In genomic region chr1:222754386-222755139, GRCh38 we compare ENCODE assay signal across 11 cellular contexts. TPM values are rescaled to one million over a fixed set of nuclear protein-coding genes. Genes with fewer than 3 reads are reported as not detected.
DNase-seq lines count a peak whose midpoint lies in the region; ATAC-seq, FAIRE-seq and TF ChIP-seq lines count a peak whose summit lies in the region.
"Had no signal": no experiment of that assay in that cellular context is flagged by ENCODE, and none has a peak within 500 bp of the region (broad histone marks: within the 10 kb centered on the region; RNA-seq: fewer than 3 reads in every experiment).

No MANE protein-coding gene starts in this region.

- H3K4me1 ChIP-seq in SJCRH30: peaks cover 9% of the 10 kb centered on the region
- H3K4me1 ChIP-seq in pancreas: no peaks in the 10 kb centered on the region

- no peak for TF ChIP-seq CTCF in foreskin fibroblast (IDR thresholded peaks at IDR 0.05; ENCODE audit: low read depth, low read length)
- no peak for TF ChIP-seq CTCF in pancreas (IDR thresholded peaks at IDR 0.05)

- no peak for FAIRE-seq in pancreas (lab: Jason Lieb, UNC)

- ATAC-seq in pancreas (peak in 3 of 4 donors; percentile 59 to 82 (median 77)), HG03342 (IDR thresholded peaks at IDR 0.05; ENCODE audit: unreplicated experiment) (no peak)

- H3K27me3 ChIP-seq in SJCRH30 (no peaks in the 10 kb centered on the region), pancreas (no peaks in the 10 kb centered on the region), H7 (ENCODE audit: control insufficient read depth, insufficient read depth, low read length) (no peaks in the 10 kb centered on the region; the same call in 1 of the 2 replicates)

- H3K4me1 Mint-ChIP-seq in activated naive CD8-positive, alpha-beta T cell treated with anti-CD3 and anti-CD28 coated beads for 36 hours: no peaks in the 10 kb centered on the region
- H3K4me1 Mint-ChIP-seq: activated naive CD8-positive, alpha-beta T cell treated with anti-CD3 and anti-CD28 coated beads, Interleukin-2, amount 10 ng/mL, durations not matched to agents 7 days and 5 days had no signal

- DNase-seq in Ammon's horn (ENCODE audit: low spot score) (peak; percentile 85), SJCRH30 (peak; percentile 57 to 62), foreskin fibroblast (peak; percentile 93 to 98), pancreas (peak in 1 of 6 donors; percentile 37), NCI-H1048 (lab: John Stamatoyannopoulos, UW) (no peak), H7 (no peak)
- DNase-seq in activated naive CD8-positive, alpha-beta T cell treated with anti-CD3 and anti-CD28 coated beads for 36 hours: no peak
- DNase-seq: activated naive CD8-positive, alpha-beta T cell treated with anti-CD3 and anti-CD28 coated beads, Interleukin-2, amount 10 ng/mL, durations not matched to agents 7 days and 5 days; DND-41 had no signal

- H3K9me3 ChIP-seq in SJCRH30 (replicated peaks) (no peaks in the 10 kb centered on the region), pancreas (no peaks in the 10 kb centered on the region)

- H3K36me3 Mint-ChIP-seq in activated naive CD8-positive, alpha-beta T cell treated with anti-CD3 and anti-CD28 coated beads for 36 hours: no peaks in the 10 kb centered on the region
- H3K36me3 Mint-ChIP-seq: activated naive CD8-positive, alpha-beta T cell treated with anti-CD3 and anti-CD28 coated beads, Interleukin-2, amount 10 ng/mL, durations not matched to agents 7 days and 5 days had no signal

- H3K27ac ChIP-seq in SJCRH30 (no peak overlapping the region), pancreas (no peak overlapping the region)

- no peak overlapping the region for H3K4me3 Mint-ChIP-seq in activated naive CD8-positive, alpha-beta T cell treated with anti-CD3 and anti-CD28 coated beads for 36 hours
- H3K4me3 Mint-ChIP-seq: activated naive CD8-positive, alpha-beta T cell treated with anti-CD3 and anti-CD28 coated beads, Interleukin-2, amount 10 ng/mL, durations not matched to agents 7 days and 5 days; memory B cell had no signal

- intact Hi-C loops in pancreas (cut with DNase I): no loop called here

- no peaks in the 10 kb centered on the region for H3K36me3 ChIP-seq in SJCRH30
- no peaks in the 10 kb centered on the region for H3K36me3 ChIP-seq in pancreas
- no peaks in the 10 kb centered on the region for H3K36me3 ChIP-seq in H7 (replicated peaks; ENCODE audit: control insufficient read depth, insufficient read depth, low read length)

- no peak overlapping the region for H3K27ac Mint-ChIP-seq in activated naive CD8-positive, alpha-beta T cell treated with anti-CD3 and anti-CD28 coated beads for 36 hours
- H3K27ac Mint-ChIP-seq: activated naive CD8-positive, alpha-beta T cell treated with anti-CD3 and anti-CD28 coated beads, Interleukin-2, amount 10 ng/mL, durations not matched to agents 7 days and 5 days; memory B cell had no signal

- 84 to 90% methylated on average over 9 of the region's 9 CpGs for WGBS in pancreas, 2 donors

- H3K27me3 Mint-ChIP-seq in activated naive CD8-positive, alpha-beta T cell treated with anti-CD3 and anti-CD28 coated beads for 36 hours: peaks cover 3% of the 10 kb centered on the region
- H3K27me3 Mint-ChIP-seq: memory B cell had no signal

- H3K9me3 Mint-ChIP-seq in activated naive CD8-positive, alpha-beta T cell treated with anti-CD3 and anti-CD28 coated beads for 36 hours: no peaks in the 10 kb centered on the region
- H3K9me3 Mint-ChIP-seq: memory B cell had no signal

- H3K4me3 ChIP-seq in SJCRH30: peak overlapping the region; percentile 26
- H3K4me3 ChIP-seq in foreskin fibroblast (ENCODE audit: low read depth in 1 of 2, low read length in 2 of 2): peak overlapping the region in 1 of 2 donors; percentile 6
- no peak overlapping the region for H3K4me3 ChIP-seq in pancreas
- H3K4me3 ChIP-seq in H7 (ENCODE audit: insufficient read depth, low read depth, low read length): no peak overlapping the region

RNA-seq across cellular contexts. Expression of gene FAM177B, which starts 17.6 kb away (rescaled TPM):
- not detected in 2 replicates for total RNA-seq in SJCRH30 (2014; rRNA removed; shearing (Covaris generic))
- total RNA-seq in pancreas: under 1 TPM in 5 of 6 donors, not detected in 1; 0.20 to 0.66 (median 0.32) TPM
- under 1 TPM; 0.16 to 0.42 TPM for polyA plus RNA-seq in pancreas
- total RNA-seq in H7 (2014; rRNA removed; shearing (Covaris generic)): not detected in 2 replicates
- total RNA-seq in activated naive CD8-positive, alpha-beta T cell treated with anti-CD3 and anti-CD28 coated beads for 36 hours: not detected
- total RNA-seq: activated naive CD8-positive, alpha-beta T cell treated with anti-CD3 and anti-CD28 coated beads, Interleukin-2, amount 10 ng/mL, durations not matched to agents 7 days and 5 days had no signal

RNA-seq across cellular contexts. Expression of gene BROX, which starts 42.2 kb away (rescaled TPM):
- 57.2 and 68.2 TPM in 2 replicates for total RNA-seq in SJCRH30 (2014; rRNA removed; shearing (Covaris generic))
- total RNA-seq in pancreas: 10 to 100 TPM; 13.6 to 30.5 (median 16.2) TPM
- polyA plus RNA-seq in pancreas: 10 to 100 TPM in 1 of 2 donors, 1 to 10 TPM in 1; 9.8 to 10.8 TPM
- 44.5 and 59.6 TPM in 2 replicates for total RNA-seq in H7 (2014; rRNA removed; shearing (Covaris generic))
- 10 to 100 TPM; 36.7 to 37.6 TPM for total RNA-seq in activated naive CD8-positive, alpha-beta T cell treated with anti-CD3 and anti-CD28 coated beads for 36 hours

RNA-seq across cellular contexts. Expression of gene AIDA, which starts 42.3 kb away (rescaled TPM):
- 88.8 and 93.7 TPM in 2 replicates for total RNA-seq in SJCRH30 (2014; rRNA removed; shearing (Covaris generic))
- total RNA-seq in pancreas: 10 to 100 TPM; 20.1 to 41.9 (median 28.7) TPM
- 10 to 100 TPM; 22.4 to 22.5 TPM for polyA plus RNA-seq in pancreas
- total RNA-seq in H7 (2014; rRNA removed; shearing (Covaris generic)): 48.3 and 58.1 TPM in 2 replicates
- 10 to 100 TPM; 69.6 to 73.6 TPM for total RNA-seq in activated naive CD8-positive, alpha-beta T cell treated with anti-CD3 and anti-CD28 coated beads for 36 hours

Comparison
In these comparisons a context has a peak if more than half of its experiments do, and no peak if none do; other contexts are left out.
1. DNase-seq: peak in Ammon's horn (single experiment), SJCRH30 (2 of 2) and foreskin fibroblast (2 of 2); none in NCI-H1048 (single experiment), H7 (single experiment) and activated naive CD8-positive, alpha-beta T cell treated with anti-CD3 and anti-CD28 coated beads for 36 hours (single experiment).